ENCODE assay signal across 1 cellular context in genomic region chr12:115230576-115230975, GRCh38.
TF ChIP-seq lines count a peak whose summit lies in the region.

No MANE protein-coding gene starts in this region.

TF ChIP-seq in GM23338, 12 proteins besides CTCF, POLR2A, EP300 and RAD21 (continued from another document):
- TF ChIP-seq ETS1 (IDR thresholded peaks at IDR 0.05) (no peak), REST (IDR thresholded peaks at IDR 0.05; ENCODE audit: unreplicated experiment) (no peak), ZNF114 (CRISPR knock-in tag; IDR thresholded peaks at IDR 0.05) (no peak), POLR2AphosphoS5 (IDR thresholded peaks at IDR 0.05; ENCODE audit: low read depth) (no peak), STAT1 (IDR thresholded peaks at IDR 0.05; ENCODE audit: unreplicated experiment) (no peak), CREB1 (CRISPR knock-in tag; IDR thresholded peaks at IDR 0.05; ENCODE audit: low read depth) (no peak)
